In genomic region chr10:73931767-73932624, GRCh38 we compare ENCODE assay signal across 8 cellular contexts. TPM values are rescaled to one million over a fixed set of nuclear protein-coding genes. Genes with fewer than 3 reads are reported as not detected.
DNase-seq lines count a peak whose midpoint lies in the region; ATAC-seq, FAIRE-seq and TF ChIP-seq lines count a peak whose summit lies in the region.

No MANE protein-coding gene starts in this region.

- TF ChIP-seq POLR2A in GM12891 (IDR thresholded peaks at IDR 0.05; ENCODE audit: low read depth, low read length): no peak

- FAIRE-seq in GM12891 (lab: Jason Lieb, UNC): peak; percentile 50

- no peak overlapping the region for H3K4me3 ChIP-seq in epithelial cell of esophagus (ENCODE audit: low read length)

- DNase-seq in GM12891 (ENCODE audit: insufficient read length, low spot score) (no peak), epithelial cell of esophagus (ENCODE audit: low read depth) (peak; percentile 100), SHP77 (lab: John Stamatoyannopoulos, UW) (no peak)
- peak in 2 of 3 experiments; percentile 18 to 58 for DNase-seq in stimulated activated CD4-positive, alpha-beta T cell treated with anti-CD3 and anti-CD28 coated beads, TNF-alpha, amount 100 ng/mL, for 24 hours (ENCODE audit: low read depth in 3 of 3)

- no peak for TF ChIP-seq CTCF in epithelial cell of esophagus (IDR thresholded peaks at IDR 0.05; ENCODE audit: insufficient read depth, low read depth, low read length, missing control alignments)

- ATAC-seq in HG02884 (IDR thresholded peaks at IDR 0.05; ENCODE audit: unreplicated experiment) (peak; percentile 63), HG03159 (IDR thresholded peaks at IDR 0.05; ENCODE audit: unreplicated experiment) (no peak), GM21360 (IDR thresholded peaks at IDR 0.05; ENCODE audit: unreplicated experiment) (no peak)
- peak; percentile 96 to 97 for ATAC-seq in activated CD4-positive, CD25-positive, alpha-beta regulatory T cell treated with anti-CD3 and anti-CD28 coated beads, Interleukin-2, amount 50 U/mL, for 24 hours

TF ChIP-seq in GM12891, 5 proteins besides CTCF, POLR2A, EP300 and RAD21:
- TF ChIP-seq PAX5 (IDR thresholded peaks at IDR 0.05; ENCODE audit: insufficient read depth, low read length, severe bottlenecking) (no peak), TAF1 (IDR thresholded peaks at IDR 0.05; ENCODE audit: low read depth, low read length) (no peak), SPI1 (IDR thresholded peaks at IDR 0.05; ENCODE audit: low read depth, low read length) (peak; percentile 32; the same call in 1 of the 2 replicates), POU2F2 (IDR thresholded peaks at IDR 0.05; ENCODE audit: low read depth, low read length) (0 out of 2 replicates have a peak, but pooled peaks have one; percentile 10), POLR2AphosphoS5 (IDR thresholded peaks at IDR 0.05; ENCODE audit: low read depth, low read length) (no peak)

RNA-seq across cellular contexts. Expression of gene PLAU, which starts 21.1 kb away (rescaled TPM):
- 0.73 TPM for polyA plus RNA-seq in GM12891 (2012; ENCODE audit: low read depth, missing spikeins)

RNA-seq across cellular contexts. Expression of gene CAMK2G, which starts 57.6 kb away (rescaled TPM):
- polyA plus RNA-seq in GM12891 (2012; ENCODE audit: low read depth, missing spikeins): 10.9 TPM

Comparison
In these comparisons a context has a peak if more than half of its experiments do, and no peak if none do; other contexts are left out.
1. DNase-seq: peak in epithelial cell of esophagus (single experiment) and stimulated activated CD4-positive, alpha-beta T cell treated with anti-CD3 and anti-CD28 coated beads, TNF-alpha, amount 100 ng/mL, for 24 hours (2 of 3); none in GM12891 (single experiment) and SHP77 (0 of 2).
2. ATAC-seq: peak in HG02884 (single experiment) and activated CD4-positive, CD25-positive, alpha-beta regulatory T cell treated with anti-CD3 and anti-CD28 coated beads, Interleukin-2, amount 50 U/mL, for 24 hours (2 of 2); none in HG03159 (single experiment) and GM21360 (single experiment).